ENCODE assay signal across 27 cellular contexts in the genomic region with DNA sequence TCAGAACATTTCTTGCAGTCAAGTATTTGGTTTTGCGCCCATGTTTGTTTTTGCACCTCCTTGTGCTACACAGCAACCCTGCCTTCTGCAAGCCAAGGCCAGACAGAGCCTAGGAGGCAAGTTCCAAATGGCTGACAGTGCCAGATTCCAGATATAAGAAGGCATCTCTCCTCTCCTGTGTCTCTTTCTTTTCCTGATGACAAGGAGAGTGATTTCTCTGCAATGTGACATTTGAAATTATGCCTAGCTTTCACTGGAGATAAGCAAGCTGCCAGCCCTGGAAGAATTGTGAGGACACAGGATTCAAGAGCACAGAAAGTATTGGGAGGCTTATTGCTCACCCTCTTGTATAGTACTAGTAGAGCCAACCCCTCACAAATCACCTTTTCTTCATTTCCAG.
DNase-seq lines count a peak whose midpoint lies in the region; ATAC-seq and TF ChIP-seq lines count a peak whose summit lies in the region.
"Had no signal": no experiment of that assay in that cellular context is flagged by ENCODE, and none has a peak within 500 bp of the region (broad histone marks: within the 10 kb centered on the region; RNA-seq: fewer than 3 reads in every experiment).

No MANE protein-coding gene starts in this region.

- H3K36me3 Mint-ChIP-seq in progenitor cell of endocrine pancreas (ENCODE audit: insufficient read depth): no peaks in the 10 kb centered on the region
- H3K36me3 Mint-ChIP-seq: activated CD8-positive, alpha-beta memory T cell treated with anti-CD3 and anti-CD28 coated beads, Interleukin-2, amount 10 ng/mL, durations not matched to agents 7 days and 5 days; activated naive CD4-positive, alpha-beta T cell treated with anti-CD3 and anti-CD28 coated beads, Interleukin-2, amount 10 ng/mL, durations not matched to agents 7 days and 5 days; CD8-positive, alpha-beta T cell had no signal

- POLR2A ChIA-PET in PC-9 (lab: Charles Lee; ENCODE audit: unreplicated experiment): no interaction called here

- peak; percentile 88 for ATAC-seq in left lung
- no peak for ATAC-seq in HG02981 (IDR thresholded peaks at IDR 0.05; ENCODE audit: unreplicated experiment)
- ATAC-seq: A549; activated CD8-positive, alpha-beta memory T cell treated with anti-CD3 and anti-CD28 coated beads, Interleukin-2, amount 10 ng/mL, durations not matched to agents 7 days and 5 days; CD8-positive, alpha-beta T cell; esophagus mucosa; gastrocnemius medialis had no signal

- H3K4me2 ChIP-seq in GM23248 (ENCODE audit: unreplicated experiment) (no peak overlapping the region), PC-9 (no peak overlapping the region)
- H3K4me2 ChIP-seq: A549 had no signal

- no peak overlapping the region for H3K4me3 Mint-ChIP-seq in progenitor cell of endocrine pancreas (ENCODE audit: low read depth)
- H3K4me3 Mint-ChIP-seq: activated CD4-positive, alpha-beta T cell treated with anti-CD3 and anti-CD28 coated beads, Interleukin-2, amount 10 ng/mL, durations not matched to agents 7 days and 5 days; activated CD8-positive, alpha-beta memory T cell treated with anti-CD3 and anti-CD28 coated beads, Interleukin-2, amount 10 ng/mL, durations not matched to agents 7 days and 5 days; activated naive CD4-positive, alpha-beta T cell treated with anti-CD3 and anti-CD28 coated beads, Interleukin-2, amount 10 ng/mL, durations not matched to agents 7 days and 5 days; B cell; CD8-positive, alpha-beta T cell; dendritic cell treated with granulocyte-macrophage colony-stimulating factor and Interleukin-4, amounts not matched to agents 40 ng/mL and 50 ng/mL, for 4 days; endodermal cell; nephron progenitor cell had no signal

- peaks cover 11% of the 10 kb centered on the region for H3K9me3 Mint-ChIP-seq in progenitor cell of endocrine pancreas (ENCODE audit: low read depth)
- H3K9me3 Mint-ChIP-seq: activated CD4-positive, alpha-beta T cell treated with anti-CD3 and anti-CD28 coated beads, Interleukin-2, amount 10 ng/mL, durations not matched to agents 7 days and 5 days; activated naive CD4-positive, alpha-beta T cell treated with anti-CD3 and anti-CD28 coated beads, Interleukin-2, amount 10 ng/mL, durations not matched to agents 7 days and 5 days; CD8-positive, alpha-beta T cell; dendritic cell treated with granulocyte-macrophage colony-stimulating factor and Interleukin-4, amounts not matched to agents 40 ng/mL and 50 ng/mL, for 4 days had no signal

- no peak overlapping the region for H3K9ac ChIP-seq in GM23248

- peaks cover 25% of the 10 kb centered on the region for H3K4me1 ChIP-seq in GM23248 (ENCODE audit: insufficient read depth)
- H3K4me1 ChIP-seq in left lung: peaks cover 5 to 10% of the 10 kb centered on the region in 2 donors
- peaks cover 36% of the 10 kb centered on the region for H3K4me1 ChIP-seq in suprapubic skin
- peaks cover 5% of the 10 kb centered on the region for H3K4me1 ChIP-seq in PC-9 (replicated peaks; ENCODE audit: insufficient read depth)
- H3K4me1 ChIP-seq: A549 had no signal

- H3K27me3 ChIP-seq in GM23248 (replicated peaks; ENCODE audit: insufficient read depth) (no peaks in the 10 kb centered on the region), left lung (no peaks in the 10 kb centered on the region), suprapubic skin (no peaks in the 10 kb centered on the region), PC-9 (ENCODE audit: insufficient read depth, low read depth) (no peaks in the 10 kb centered on the region)
- H3K27me3 ChIP-seq: gastrocnemius medialis, pancreas, transverse colon had no signal

- H4K20me1 ChIP-seq in GM23248 (ENCODE audit: insufficient read depth): no peaks in the 10 kb centered on the region
- H4K20me1 ChIP-seq in PC-9 (ENCODE audit: insufficient read depth): no peaks in the 10 kb centered on the region

- no peak overlapping the region for H3K4me3 ChIP-seq in GM23248
- H3K4me3 ChIP-seq in left lung: no peak overlapping the region
- no peak overlapping the region for H3K4me3 ChIP-seq in suprapubic skin
- H3K4me3 ChIP-seq in PC-9: no peak overlapping the region
- H3K4me3 ChIP-seq: A549, gastrocnemius medialis, GM12878, pancreas, transverse colon had no signal

- H3K36me3 ChIP-seq in GM23248 (ENCODE audit: low read depth) (no peaks in the 10 kb centered on the region), left lung (no peaks in the 10 kb centered on the region), suprapubic skin (no peaks in the 10 kb centered on the region), PC-9 (ENCODE audit: low read depth) (no peaks in the 10 kb centered on the region)
- H3K36me3 ChIP-seq: gastrocnemius medialis, pancreas, transverse colon had no signal

- H3K27ac ChIP-seq in GM23248 (no peak overlapping the region), left lung (peak overlapping the region in 1 of 2 donors; percentile 33), suprapubic skin (peak overlapping the region; percentile 62), PC-9 (no peak overlapping the region)
- H3K27ac ChIP-seq: A549, gastrocnemius medialis, pancreas, transverse colon, VCaP had no signal

- 50 to 79% methylated on average over 1 of the region's 1 CpG for WGBS in GM23248 (ENCODE audit: low coverage in 1 of 2, low lambda C conversion rate in 2 of 2, missing lambda C conversion rate in 2 of 2), 2 experiments
- WGBS in suprapubic skin: 38% methylated on average over 1 of the region's 1 CpG

- intact Hi-C loops in left lung (cut with DNase I) (no loop called here), posterior vena cava (cut with DNase I) (no loop called here), PC-9 (cut with micrococcal nuclease; ENCODE audit: unreplicated experiment) (no loop called here)

- CTCF ChIA-PET in PC-9 (lab: Charles Lee): no interaction called here

- no peak overlapping the region for H2AFZ ChIP-seq in GM23248
- H2AFZ ChIP-seq in PC-9: no peak overlapping the region

- no peak for TF ChIP-seq EP300 in suprapubic skin (IDR thresholded peaks at IDR 0.05)

- in situ Hi-C loops in GM23248 (cut with MboI): no loop called here

- H3F3A ChIP-seq in GM23248 (ENCODE audit: insufficient read depth): peaks cover 11% of the 10 kb centered on the region; the same call in 1 of the 2 replicates
- peaks cover under 1% of the 10 kb centered on the region; the same call in 1 of the 2 replicates for H3F3A ChIP-seq in PC-9 (ENCODE audit: insufficient read depth, low read depth)

- H3K9me3 ChIP-seq in GM23248 (ENCODE audit: low read depth): no peaks in the 10 kb centered on the region
- peaks cover 0 to 5% of the 10 kb centered on the region in 2 donors for H3K9me3 ChIP-seq in left lung
- no peaks in the 10 kb centered on the region for H3K9me3 ChIP-seq in suprapubic skin
- no peaks in the 10 kb centered on the region for H3K9me3 ChIP-seq in PC-9 (ENCODE audit: insufficient read depth, low read depth)
- H3K9me3 ChIP-seq: gastrocnemius medialis, pancreas had no signal

- H3K27me3 Mint-ChIP-seq in progenitor cell of endocrine pancreas: no peaks in the 10 kb centered on the region
- H3K27me3 Mint-ChIP-seq: activated CD4-positive, alpha-beta T cell treated with anti-CD3 and anti-CD28 coated beads, Interleukin-2, amount 10 ng/mL, durations not matched to agents 7 days and 5 days; activated CD8-positive, alpha-beta memory T cell treated with anti-CD3 and anti-CD28 coated beads, Interleukin-2, amount 10 ng/mL, durations not matched to agents 7 days and 5 days; activated naive CD4-positive, alpha-beta T cell treated with anti-CD3 and anti-CD28 coated beads, Interleukin-2, amount 10 ng/mL, durations not matched to agents 7 days and 5 days; B cell; dendritic cell treated with granulocyte-macrophage colony-stimulating factor and Interleukin-4, amounts not matched to agents 40 ng/mL and 50 ng/mL, for 4 days had no signal

- H3K79me2 ChIP-seq in GM23248 (ENCODE audit: insufficient read depth) (no peaks in the 10 kb centered on the region), PC-9 (ENCODE audit: low read depth) (no peaks in the 10 kb centered on the region)

- DNase-seq in GM23248: peak; percentile 10
- DNase-seq in fibroblast of peridontal ligament (ENCODE audit: extremely low read depth): peak; percentile 27
- DNase-seq in left lung: peak in 1 of 2 donors; percentile 43
- DNase-seq in suprapubic skin (ENCODE audit: low spot score in 2 of 2): no peak
- DNase-seq in posterior vena cava (ENCODE audit: low spot score): no peak
- no peak for DNase-seq in PC-9
- DNase-seq in progenitor cell of endocrine pancreas (ENCODE audit: low spot score, unreplicated experiment): no peak
- DNase-seq: activated CD4-positive, alpha-beta T cell treated with anti-CD3 and anti-CD28 coated beads, Interleukin-2, amount 10 ng/mL, durations not matched to agents 7 days and 5 days; activated CD8-positive, alpha-beta memory T cell treated with anti-CD3 and anti-CD28 coated beads, Interleukin-2, amount 10 ng/mL, durations not matched to agents 7 days and 5 days; activated naive CD4-positive, alpha-beta T cell treated with anti-CD3 and anti-CD28 coated beads, Interleukin-2, amount 10 ng/mL, durations not matched to agents 7 days and 5 days; CD8-positive, alpha-beta T cell; central memory CD4-positive, alpha-beta T cell; EL; endodermal cell; gastrocnemius medialis; nephron progenitor cell; OCI-M1; pancreas; stimulated activated naive CD4-positive, alpha-beta T cell treated with Interleukin-2 at 50 U/mL for 16 hours; transverse colon had no signal

- TF ChIP-seq POLR2A in suprapubic skin (IDR thresholded peaks at IDR 0.05): no peak

- TF ChIP-seq CTCF in left lung (IDR thresholded peaks at IDR 0.05) (no peak), suprapubic skin (IDR thresholded peaks at IDR 0.05) (no peak), PC-9 (conservative IDR thresholded peaks at IDR 0.05) (no peak), progenitor cell of endocrine pancreas (IDR thresholded peaks at IDR 0.05; ENCODE audit: unreplicated experiment) (no peak)

- no peaks in the 10 kb centered on the region for H3K9me2 ChIP-seq in GM23248 (ENCODE audit: insufficient read depth)
- no peaks in the 10 kb centered on the region for H3K9me2 ChIP-seq in PC-9 (ENCODE audit: insufficient read depth)

- no peak overlapping the region for H3K27ac Mint-ChIP-seq in progenitor cell of endocrine pancreas
- H3K27ac Mint-ChIP-seq: activated CD4-positive, alpha-beta T cell treated with anti-CD3 and anti-CD28 coated beads, Interleukin-2, amount 10 ng/mL, durations not matched to agents 7 days and 5 days; activated CD8-positive, alpha-beta memory T cell treated with anti-CD3 and anti-CD28 coated beads, Interleukin-2, amount 10 ng/mL, durations not matched to agents 7 days and 5 days; activated naive CD4-positive, alpha-beta T cell treated with anti-CD3 and anti-CD28 coated beads, Interleukin-2, amount 10 ng/mL, durations not matched to agents 7 days and 5 days; B cell; CD8-positive, alpha-beta T cell; dendritic cell treated with granulocyte-macrophage colony-stimulating factor and Interleukin-4, amounts not matched to agents 40 ng/mL and 50 ng/mL, for 4 days; endodermal cell; nephron progenitor cell had no signal

- BruUV-seq in PC-9 (replicated peaks; lab: Mats Ljungman, UMichigan): no TSS peak

- peaks cover 2% of the 10 kb centered on the region for H3K4me1 Mint-ChIP-seq in progenitor cell of endocrine pancreas (ENCODE audit: low read depth)
- H3K4me1 Mint-ChIP-seq: activated CD4-positive, alpha-beta T cell treated with anti-CD3 and anti-CD28 coated beads, Interleukin-2, amount 10 ng/mL, durations not matched to agents 7 days and 5 days; activated CD8-positive, alpha-beta memory T cell treated with anti-CD3 and anti-CD28 coated beads, Interleukin-2, amount 10 ng/mL, durations not matched to agents 7 days and 5 days; activated naive CD4-positive, alpha-beta T cell treated with anti-CD3 and anti-CD28 coated beads, Interleukin-2, amount 10 ng/mL, durations not matched to agents 7 days and 5 days; B cell; nephron progenitor cell had no signal

Comparison
In these comparisons a context has a peak if more than half of its experiments do, and no peak if none do; other contexts are left out.
1. DNase-seq: peak in GM23248 (single experiment) and fibroblast of peridontal ligament (single experiment); none in suprapubic skin (0 of 2), posterior vena cava (single experiment), PC-9 (0 of 2) and progenitor cell of endocrine pancreas (single experiment).